Comparison of ENCODE assay signal across 20 cellular contexts in genomic region chr14:63951429-63951828, GRCh38.
A peak's percentile ranks its signal among the peaks of the same experiment; 100 is the strongest.
DNase-seq lines count a peak whose midpoint lies in the region; ATAC-seq, FAIRE-seq and TF ChIP-seq lines count a peak whose summit lies in the region.
"Had no signal": no experiment of that assay in that cellular context is flagged by ENCODE, and none has a peak within 500 bp of the region (broad histone marks: within the 10 kb centered on the region; RNA-seq: fewer than 3 reads in every experiment).

No MANE protein-coding gene starts in this region.

- H3K18ac ChIP-seq in H1 (ENCODE audit: extremely low read depth, low read length), result no peak overlapping the region

- TF ChIP-seq POLR2A in H1 (IDR thresholded peaks at IDR 0.05; ENCODE audit: control extremely low read depth in 1 of 2, low read depth in 2 of 2, low read length in 2 of 2) (no peak), GM18505 (IDR thresholded peaks at IDR 0.05; ENCODE audit: borderline replicate concordance, extremely low read depth, insufficient read depth, insufficient read length) (no peak)

- CTCF ChIA-PET in activated CD8-positive, alpha-beta T cell treated with anti-CD3 and anti-CD28 coated beads, Interleukin-2, amount 10 ng/mL, durations not matched to agents 7 days and 5 days (lab: Charles Lee), result interaction anchor here (1.0 kb wide), 1 partner anchor 10 kb away, joined by 3 read pairs; no protein-coding TSS in a partner anchor
- CTCF ChIA-PET in activated CD8-positive, alpha-beta T cell treated with anti-CD3 and anti-CD28 coated beads for 36 hours (lab: Charles Lee), result interaction anchor here (2.1 kb wide), 1 partner anchor 11 kb away, joined by 7 read pairs; no protein-coding TSS in a partner anchor
- CTCF ChIA-PET in H1 (lab: Charles Lee; ENCODE audit: partially characterized antibody), result interaction anchor here (0.6 to 1.0 kb wide), 2 partner anchors 17 to 150 kb away, joined by 3 read pairs; no protein-coding TSS in a partner anchor

- no peaks in the 10 kb centered on the region for H3K79me2 ChIP-seq in H1 (ENCODE audit: control insufficient read depth in 1 of 2, insufficient read depth in 2 of 2, low read length in 2 of 2)

- no peak overlapping the region for H2BK120ac ChIP-seq in H1 (replicated peaks; ENCODE audit: low read depth, low read length)

- no peaks in the 10 kb centered on the region for H3K27me3 Mint-ChIP-seq in activated CD8-positive, alpha-beta T cell treated with anti-CD3 and anti-CD28 coated beads, Interleukin-2, amount 10 ng/mL, durations not matched to agents 7 days and 5 days (ENCODE audit: low read depth)
- no peaks in the 10 kb centered on the region for H3K27me3 Mint-ChIP-seq in activated CD8-positive, alpha-beta T cell treated with anti-CD3 and anti-CD28 coated beads for 36 hours
- H3K27me3 Mint-ChIP-seq: CD4-positive, alpha-beta T cell had no signal

- H2AK5ac ChIP-seq in H1 (ENCODE audit: low read depth, low read length), result no peak overlapping the region

- no peak overlapping the region for H3K56ac ChIP-seq in H1 (replicated peaks; ENCODE audit: insufficient read length, low read depth, low read length)

- no peaks in the 10 kb centered on the region for H3K9me3 ChIP-seq in HUES64 (ENCODE audit: insufficient read depth, low read depth, low read length)
- no peaks in the 10 kb centered on the region for H3K9me3 ChIP-seq in H1 (ENCODE audit: insufficient read depth in 2 of 2, low read depth in 1 of 2, low read length in 1 of 2)
- no peaks in the 10 kb centered on the region for H3K9me3 ChIP-seq in left lung
- H3K9me3 ChIP-seq: A549, Caco-2, HAP-1 had no signal

- H3K36me3 ChIP-seq in HUES64 (ENCODE audit: insufficient read depth, low read length) (peaks cover 45% of the 10 kb centered on the region), H1 (ENCODE audit: control insufficient read depth in 2 of 4, insufficient read depth in 4 of 4, low read length in 3 of 4) (peaks cover 0 to 19% (median 4%) of the 10 kb centered on the region in 4 experiments; a peak in 3 of 8 replicates), left lung (peaks cover 0 to 24% of the 10 kb centered on the region in 2 donors)

- H3K36me3 Mint-ChIP-seq in activated CD8-positive, alpha-beta T cell treated with anti-CD3 and anti-CD28 coated beads, Interleukin-2, amount 10 ng/mL, durations not matched to agents 7 days and 5 days (ENCODE audit: low read depth), result peaks cover 70% of the 10 kb centered on the region
- peaks cover 12% of the 10 kb centered on the region for H3K36me3 Mint-ChIP-seq in activated CD8-positive, alpha-beta T cell treated with anti-CD3 and anti-CD28 coated beads for 36 hours (ENCODE audit: low read depth)

- no peak overlapping the region for H3K23ac ChIP-seq in H1 (ENCODE audit: insufficient read length)

- H3K4me3 ChIP-seq in HUES64 (ENCODE audit: low read length), result no peak overlapping the region
- H3K4me3 ChIP-seq in H1 (ENCODE audit: extremely low read depth in 1 of 4, insufficient read depth in 2 of 4, low read depth in 3 of 4, low read length in 4 of 4), result no peak overlapping the region
- no peak overlapping the region for H3K4me3 ChIP-seq in left lung
- H3K4me3 ChIP-seq: A549, HAP-1 had no signal

- intact Hi-C loops in activated CD8-positive, alpha-beta T cell treated with anti-CD3 and anti-CD28 coated beads for 36 hours (cut with micrococcal nuclease), result no loop called here
- intact Hi-C loops in left lung (cut with DNase I), result no loop called here

- H3K4me3 Mint-ChIP-seq in activated CD8-positive, alpha-beta T cell treated with anti-CD3 and anti-CD28 coated beads, Interleukin-2, amount 10 ng/mL, durations not matched to agents 7 days and 5 days, result no peak overlapping the region
- H3K4me3 Mint-ChIP-seq in activated CD8-positive, alpha-beta T cell treated with anti-CD3 and anti-CD28 coated beads for 36 hours, result no peak overlapping the region
- H3K4me3 Mint-ChIP-seq: CD4-positive, alpha-beta T cell had no signal

- no peaks in the 10 kb centered on the region for H3K79me1 ChIP-seq in H1 (ENCODE audit: low read depth, low read length)

- TF ChIP-seq EP300 in H1 (IDR thresholded peaks at IDR 0.05; ENCODE audit: borderline replicate concordance in 1 of 2, low read depth in 2 of 2, low read length in 2 of 2), result no peak

- H4K8ac ChIP-seq in H1 (ENCODE audit: extremely low read depth, insufficient read depth, low read length), result no peak overlapping the region

- H3K27me3 ChIP-seq in HUES64 (ENCODE audit: insufficient read depth, low read length) (no peaks in the 10 kb centered on the region), H1 (replicated peaks in 1 of 4; ENCODE audit: control insufficient read depth in 3 of 4, extremely low read depth in 1 of 4, insufficient read depth in 3 of 4, low read length in 3 of 4) (no peaks in the 10 kb centered on the region), left lung (no peaks in the 10 kb centered on the region)

- H3K9me3 Mint-ChIP-seq in activated CD8-positive, alpha-beta T cell treated with anti-CD3 and anti-CD28 coated beads, Interleukin-2, amount 10 ng/mL, durations not matched to agents 7 days and 5 days (ENCODE audit: insufficient read depth), result no peaks in the 10 kb centered on the region
- no peaks in the 10 kb centered on the region for H3K9me3 Mint-ChIP-seq in activated CD8-positive, alpha-beta T cell treated with anti-CD3 and anti-CD28 coated beads for 36 hours
- H3K9me3 Mint-ChIP-seq: CD4-positive, alpha-beta T cell had no signal

- DNase-seq in activated CD8-positive, alpha-beta T cell treated with anti-CD3 and anti-CD28 coated beads, Interleukin-2, amount 10 ng/mL, durations not matched to agents 7 days and 5 days, result no peak
- DNase-seq in activated CD8-positive, alpha-beta T cell treated with anti-CD3 and anti-CD28 coated beads for 36 hours, result no peak
- DNase-seq in H1 (ENCODE audit: low read depth in 1 of 2, low spot score in 2 of 2) (no peak), left lung (no peak)
- DNase-seq: AML-193; Caco-2; CD4-positive, alpha-beta T cell; GOT3 had no signal

- no peak overlapping the region for H3K9ac ChIP-seq in HUES64 (ENCODE audit: low read depth, low read length)
- H3K9ac ChIP-seq in H1 (replicated peaks in 1 of 4; ENCODE audit: extremely low read depth in 1 of 4, low read depth in 3 of 4, low read length in 3 of 4), result no peak overlapping the region

- peak overlapping the region; percentile 30 for H3K27ac Mint-ChIP-seq in activated CD8-positive, alpha-beta T cell treated with anti-CD3 and anti-CD28 coated beads, Interleukin-2, amount 10 ng/mL, durations not matched to agents 7 days and 5 days
- H3K27ac Mint-ChIP-seq in activated CD8-positive, alpha-beta T cell treated with anti-CD3 and anti-CD28 coated beads for 36 hours, result no peak overlapping the region
- H3K27ac Mint-ChIP-seq: CD4-positive, alpha-beta T cell had no signal

- no peak overlapping the region for H2BK5ac ChIP-seq in H1 (ENCODE audit: low read depth, low read length)

- no peak overlapping the region for H2BK15ac ChIP-seq in H1 (ENCODE audit: low read length)

- no peak for TF ChIP-seq CTCF in activated CD8-positive, alpha-beta T cell treated with anti-CD3 and anti-CD28 coated beads for 36 hours (IDR thresholded peaks at IDR 0.05)
- TF ChIP-seq CTCF in H1 (IDR thresholded peaks at IDR 0.05; ENCODE audit: control extremely low read depth in 1 of 3, insufficient read depth in 1 of 3, low read depth in 1 of 3, low read length in 3 of 3), result no peak
- TF ChIP-seq CTCF in left lung (IDR thresholded peaks at IDR 0.05), result no peak

- no peak for ATAC-seq in activated CD8-positive, alpha-beta T cell treated with anti-CD3 and anti-CD28 coated beads, Interleukin-2, amount 10 ng/mL, durations not matched to agents 7 days and 5 days
- no peak for ATAC-seq in activated CD8-positive, alpha-beta T cell treated with anti-CD3 and anti-CD28 coated beads for 36 hours
- no peak for ATAC-seq in HG03097 (IDR thresholded peaks at IDR 0.05; ENCODE audit: low FRiP score, unreplicated experiment)
- ATAC-seq in left lung, result no peak
- no peak for ATAC-seq in GM18505 (IDR thresholded peaks at IDR 0.05; ENCODE audit: unreplicated experiment)
- ATAC-seq: A549 had no signal

- POLR2A ChIA-PET in activated CD8-positive, alpha-beta T cell treated with anti-CD3 and anti-CD28 coated beads, Interleukin-2, amount 10 ng/mL, durations not matched to agents 7 days and 5 days (lab: Charles Lee), result interaction anchor here (0.6 kb wide), 1 partner anchor 547 kb away, joined by 3 read pairs; no protein-coding TSS in a partner anchor
- POLR2A ChIA-PET in activated CD8-positive, alpha-beta T cell treated with anti-CD3 and anti-CD28 coated beads for 36 hours (lab: Charles Lee), result no interaction called here
- POLR2A ChIA-PET in H1 (lab: Charles Lee; ENCODE audit: partially characterized antibody), result interaction anchor here (0.8 kb wide), 1 partner anchor 103 kb away, joined by 4 read pairs; no protein-coding TSS in a partner anchor

- H3K4me1 ChIP-seq in HUES64 (ENCODE audit: insufficient read depth, low read length), result peaks cover 31% of the 10 kb centered on the region
- H3K4me1 ChIP-seq in H1 (replicated peaks in 1 of 4; ENCODE audit: control insufficient read depth in 3 of 4, insufficient read depth in 4 of 4, low read length in 3 of 4), result peaks cover 0 to 12% (median 0%) of the 10 kb centered on the region in 4 experiments; a peak in 4 of 7 replicates
- no peaks in the 10 kb centered on the region for H3K4me1 ChIP-seq in left lung
- H3K4me1 ChIP-seq: A549, Caco-2 had no signal

- H3K4me2 ChIP-seq in H1 (ENCODE audit: insufficient read depth in 1 of 2, low read depth in 2 of 2, low read length in 2 of 2), result peak overlapping the region; percentile 28 to 34; a peak in 1 of 4 replicates
- H3K4me2 ChIP-seq: A549 had no signal

- no peaks in the 10 kb centered on the region; the same call in 1 of the 2 replicates for H3K23me2 ChIP-seq in H1 (ENCODE audit: low read depth, low read length)

- FAIRE-seq in H1 (lab: Jason Lieb, UNC), result no peak
- FAIRE-seq: A549, D721Med, G401.6, GM12891, GM18507 had no signal

- TF ChIP-seq RAD21 in H1 (IDR thresholded peaks at IDR 0.05 in 1 of 2, conservative IDR thresholded peaks at IDR 0.05 in 1 of 2; ENCODE audit: low read depth in 2 of 2, low read length in 2 of 2), result no peak

- H3K27ac ChIP-seq in HUES64 (ENCODE audit: low read depth, low read length), result peak overlapping the region; percentile 43; the same call in 1 of the 2 replicates
- no peak overlapping the region for H3K27ac ChIP-seq in H1 (ENCODE audit: low read depth, low read length)
- H3K27ac ChIP-seq in left lung, result no peak overlapping the region
- H3K27ac ChIP-seq: 22Rv1, A549, C4-2B, HL-60 had no signal

- no peak overlapping the region for H3K4ac ChIP-seq in H1 (replicated peaks; ENCODE audit: insufficient read length, low read depth, low read length)

- H4K20me1 ChIP-seq in H1 (replicated peaks in 1 of 2; ENCODE audit: control insufficient read depth in 1 of 2, insufficient read depth in 2 of 2, low read length in 2 of 2), result peaks cover 0 to 1% of the 10 kb centered on the region in 2 experiments

- H4K91ac ChIP-seq in H1 (replicated peaks; ENCODE audit: insufficient read length, low read length), result no peak overlapping the region

- H4K5ac ChIP-seq in H1 (ENCODE audit: insufficient read length, low read depth, low read length), result no peak overlapping the region

- H2BK12ac ChIP-seq in H1 (ENCODE audit: low read depth, low read length), result no peak overlapping the region

- no peak overlapping the region for H2AFZ ChIP-seq in H1 (ENCODE audit: low read length)

- WGBS in HUES64, result 59% methylated on average over 3 of the region's 4 CpGs
- WGBS in H1 (ENCODE audit: extremely low coverage in 1 of 2, insufficient coverage in 1 of 2, insufficient read length in 1 of 2, insufficient replicate concordance in 2 of 2, low coverage in 1 of 2, low lambda C conversion rate in 2 of 2, missing lambda C conversion rate in 1 of 2), 2 experiments, result 62% methylated on average over 4 of the region's 4 CpGs; no CpG with 5 or more reads in 1 of the 2 experiments

- no peak overlapping the region for H2BK20ac ChIP-seq in H1 (ENCODE audit: low read length)

- peaks cover 11% of the 10 kb centered on the region for H3K4me1 Mint-ChIP-seq in activated CD8-positive, alpha-beta T cell treated with anti-CD3 and anti-CD28 coated beads, Interleukin-2, amount 10 ng/mL, durations not matched to agents 7 days and 5 days (ENCODE audit: low read depth)
- H3K4me1 Mint-ChIP-seq in activated CD8-positive, alpha-beta T cell treated with anti-CD3 and anti-CD28 coated beads for 36 hours (ENCODE audit: low read depth), result no peaks in the 10 kb centered on the region

- H3K14ac ChIP-seq in H1 (ENCODE audit: insufficient read length), result no peak overlapping the region
